ENCODE assay signal across 23 cellular contexts in the genomic region with DNA sequence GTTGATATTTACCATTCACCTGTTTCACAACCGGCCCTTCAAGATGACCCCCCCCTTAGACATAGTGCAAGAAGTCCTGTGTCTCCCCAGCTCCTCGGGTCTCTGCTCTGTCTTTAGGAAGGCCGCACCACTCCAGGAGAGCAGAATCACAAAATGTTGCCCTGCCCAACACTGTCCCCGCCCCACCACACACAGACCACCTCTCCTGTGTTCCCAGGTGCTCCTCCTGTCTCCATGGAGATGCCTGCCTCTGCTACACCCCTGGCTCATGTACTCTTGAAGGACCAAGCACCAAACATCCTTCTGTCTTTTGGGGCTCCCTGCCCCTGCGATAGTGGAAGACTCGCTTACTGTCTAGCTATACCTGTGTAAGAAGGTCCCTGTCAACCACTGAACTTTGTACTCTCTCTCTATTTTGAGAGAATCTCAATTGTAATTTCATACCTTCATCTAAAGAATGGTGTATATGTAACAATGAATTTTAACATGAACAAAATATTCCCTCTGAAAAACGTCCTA. TPM values are rescaled to one million over a fixed set of nuclear protein-coding genes. Genes with fewer than 3 reads are reported as not detected.
A peak's percentile ranks its signal among the peaks of the same experiment; 100 is the strongest.
DNase-seq lines count a peak whose midpoint lies in the region; ATAC-seq and TF ChIP-seq lines count a peak whose summit lies in the region.
"Had no signal": no experiment of that assay in that cellular context is flagged by ENCODE, and none has a peak within 500 bp of the region (broad histone marks: within the 10 kb centered on the region; RNA-seq: fewer than 3 reads in every experiment).

No MANE protein-coding gene starts in this region.

- no peak overlapping the region for H3K4me3 Mint-ChIP-seq in mesothelial cell of epicardium
- H3K4me3 Mint-ChIP-seq in MCF 10A (ENCODE audit: unreplicated experiment): no peak overlapping the region
- H3K4me3 Mint-ChIP-seq: activated naive CD8-positive, alpha-beta T cell treated with anti-CD3 and anti-CD28 coated beads for 36 hours; activated T-helper 17 cell treated with anti-CD3 and anti-CD28 coated beads, Interleukin-2, amount 50 U/mL, for 72 hours; CD4-positive, alpha-beta memory T cell; stimulated activated naive CD8-positive, alpha-beta T cell treated with anti-CD3 and anti-CD28 coated beads, Interleukin-15, amount 100 ng/mL, for 72 hours had no signal

- ATAC-seq in GM18498 (IDR thresholded peaks at IDR 0.05; ENCODE audit: unreplicated experiment) (peak; percentile 31), GM18858 (IDR thresholded peaks at IDR 0.05; ENCODE audit: unreplicated experiment) (peak; percentile 12), HG03066 (IDR thresholded peaks at IDR 0.05; ENCODE audit: low read depth, unreplicated experiment) (peak; percentile 3)
- ATAC-seq: activated T-helper 17 cell treated with anti-CD3 and anti-CD28 coated beads, Interleukin-2, amount 50 U/mL, for 72 hours; Panc1; stimulated activated naive CD8-positive, alpha-beta T cell treated with anti-CD3 and anti-CD28 coated beads, Interleukin-15, amount 100 ng/mL, for 72 hours had no signal

- DNase-seq in mesothelial cell of epicardium (ENCODE audit: low spot score in 2 of 2, unreplicated experiment in 2 of 2): no peak
- DNase-seq in activated CD4-positive, alpha-beta T cell treated with anti-CD3 and anti-CD28 coated beads, Interleukin-2, amount 50 U/mL, for 1 hour: no peak
- no peak for DNase-seq in NCI-H774 (lab: John Stamatoyannopoulos, UW)
- DNase-seq in MCF 10A (ENCODE audit: unreplicated experiment): no peak
- DNase-seq in posterior cingulate gyrus: no peak
- DNase-seq: activated CD4-positive, alpha-beta T cell treated with anti-CD3 and anti-CD28 coated beads for 48 hours; activated naive CD8-positive, alpha-beta T cell treated with anti-CD3 and anti-CD28 coated beads for 36 hours; CD4-positive, alpha-beta memory T cell; GF-D8; kidney; NCI-H1105 treated with DMSO at 0.1 percent for 48 hours; NCI-H2029 treated with DMSO at 0.1 percent for 48 hours; NCI-H446 treated with DMSO at 0.1 percent for 48 hours; NK-92 treated with Interleukin-12 subunit alpha and Interleukin-12 subunit beta, amount 100 ng/mL, for 24 hours; retina; stimulated activated CD4-positive, alpha-beta T cell treated with anti-CD3 and anti-CD28 coated beads, Interleukin-12 subunit alpha, Interleukin-12 subunit beta, amount 100 ng/mL, for 4 hours; stimulated activated naive CD8-positive, alpha-beta T cell treated with anti-CD3 and anti-CD28 coated beads, Interleukin-15, amount 100 ng/mL, for 72 hours; transverse colon had no signal

- H3K9me3 Mint-ChIP-seq in mesothelial cell of epicardium (peaks cover 10% of the 10 kb centered on the region), MCF 10A (ENCODE audit: unreplicated experiment) (no peaks in the 10 kb centered on the region)
- H3K9me3 Mint-ChIP-seq: activated naive CD8-positive, alpha-beta T cell treated with anti-CD3 and anti-CD28 coated beads for 36 hours; activated T-helper 17 cell treated with anti-CD3 and anti-CD28 coated beads, Interleukin-2, amount 50 U/mL, for 72 hours; CD4-positive, alpha-beta memory T cell; stimulated activated naive CD8-positive, alpha-beta T cell treated with anti-CD3 and anti-CD28 coated beads, Interleukin-15, amount 100 ng/mL, for 72 hours had no signal

- no peaks in the 10 kb centered on the region for H3K4me1 Mint-ChIP-seq in mesothelial cell of epicardium
- no peaks in the 10 kb centered on the region for H3K4me1 Mint-ChIP-seq in MCF 10A (ENCODE audit: insufficient read depth, unreplicated experiment)
- H3K4me1 Mint-ChIP-seq: activated naive CD8-positive, alpha-beta T cell treated with anti-CD3 and anti-CD28 coated beads for 36 hours; activated T-helper 17 cell treated with anti-CD3 and anti-CD28 coated beads, Interleukin-2, amount 50 U/mL, for 72 hours; CD4-positive, alpha-beta memory T cell; stimulated activated naive CD8-positive, alpha-beta T cell treated with anti-CD3 and anti-CD28 coated beads, Interleukin-15, amount 100 ng/mL, for 72 hours had no signal

- no peak for TF ChIP-seq CTCF in mesothelial cell of epicardium (IDR thresholded peaks at IDR 0.05; ENCODE audit: unreplicated experiment)
- TF ChIP-seq CTCF in MCF 10A (IDR thresholded peaks at IDR 0.05; ENCODE audit: unreplicated experiment): no peak

- H3K27me3 Mint-ChIP-seq in mesothelial cell of epicardium (ENCODE audit: low read depth) (no peaks in the 10 kb centered on the region), MCF 10A (ENCODE audit: insufficient read depth, unreplicated experiment) (peaks cover under 1% of the 10 kb centered on the region)

- intact Hi-C loops in MCF 10A (cut with micrococcal nuclease): no loop called here
- intact Hi-C loops in posterior cingulate gyrus (cut with DNase I): no loop called here

- H3K27ac Mint-ChIP-seq in mesothelial cell of epicardium (peak overlapping the region; percentile 25), MCF 10A (ENCODE audit: low read depth, unreplicated experiment) (no peak overlapping the region)
- H3K27ac Mint-ChIP-seq: activated naive CD8-positive, alpha-beta T cell treated with anti-CD3 and anti-CD28 coated beads for 36 hours; activated T-helper 17 cell treated with anti-CD3 and anti-CD28 coated beads, Interleukin-2, amount 50 U/mL, for 72 hours; CD4-positive, alpha-beta memory T cell; stimulated activated naive CD8-positive, alpha-beta T cell treated with anti-CD3 and anti-CD28 coated beads, Interleukin-15, amount 100 ng/mL, for 72 hours had no signal

- CTCF ChIA-PET in MCF 10A (lab: Yijun Ruan, JAX): interaction anchor here (1.9 kb wide), 1 partner anchor 10 kb away, joined by 5 read pairs; a partner anchor contains a TSS

- H3K36me3 Mint-ChIP-seq in mesothelial cell of epicardium (no peaks in the 10 kb centered on the region), MCF 10A (ENCODE audit: insufficient read depth, unreplicated experiment) (no peaks in the 10 kb centered on the region)
- H3K36me3 Mint-ChIP-seq: activated naive CD8-positive, alpha-beta T cell treated with anti-CD3 and anti-CD28 coated beads for 36 hours; CD4-positive, alpha-beta memory T cell had no signal

- BruUV-seq in MCF 10A (replicated peaks; lab: Mats Ljungman, UMichigan): no TSS peak

- POLR2A ChIA-PET in MCF 10A (lab: Yijun Ruan, JAX): interaction anchor here (1.5 kb wide), 1 partner anchor 10 kb away, joined by 4 read pairs; a partner anchor contains a TSS

RNA-seq across cellular contexts. Expression of a gene that starts 9.6 kb away (rescaled TPM):
- total RNA-seq in mesothelial cell of epicardium (38.3 to 43.5 TPM (median 40.3 TPM) in 3 replicates), MCF 10A (2022) (not detected in 2 replicates)
- total RNA-seq: CD4-positive, alpha-beta memory T cell had no signal

Comparison
In these comparisons a context has a peak if more than half of its experiments do, and no peak if none do; other contexts are left out.
1. RNA of a gene that starts 9.6 kb away (total RNA-seq): 38.3 to 43.5 TPM in mesothelial cell of epicardium; not detected in MCF 10A; every median in the first group is over 10 times any median in the second.
2. Peak in every context shown above with its lines, with median percentiles within 50 percentile points of each other: ATAC-seq.